Comparison of ENCODE assay signal across 26 cellular contexts in genomic region chr11:10274726-10275125, GRCh38.
"Had no signal": no experiment of that assay in that cellular context is flagged by ENCODE, and none has a peak within 500 bp of the region (broad histone marks: within the 10 kb centered on the region; RNA-seq: fewer than 3 reads in every experiment).

No MANE protein-coding gene starts in this region.

- H3K27me3 ChIP-seq: esophagus squamous epithelium, left lung, spleen, testis, transverse colon, uterus had no signal

- DNase-seq: activated CD4-positive, alpha-beta T cell treated with anti-CD3 and anti-CD28 coated beads for 1 hour; activated CD4-positive, alpha-beta T cell treated with anti-CD3 and anti-CD28 coated beads, Interleukin-2, amount 10 ng/mL, durations not matched to agents 7 days and 5 days; activated CD8-positive, alpha-beta T cell treated with anti-CD3 and anti-CD28 coated beads for 36 hours; activated naive CD4-positive, alpha-beta T cell; activated T-cell treated with anti-CD3 and anti-CD28 coated beads, Interleukin-2, amount 50 U/mL, for 4 hours; anterior cingulate cortex; dermis blood vessel endothelial cell; effector CD4-positive, alpha-beta T cell; esophagus squamous epithelium; left lung; lower lobe of right lung; mesendoderm; mucosa of descending colon; posterior cingulate gyrus; right cardiac atrium; spleen; stimulated activated naive CD8-positive, alpha-beta T cell treated with anti-CD3 and anti-CD28 coated beads, Interleukin-15, Interleukin-2, amounts not matched to agents 100 U/mL and 50 U/mL, for 24 hours; testis; transverse colon; uterus had no signal

- H3K4me3 Mint-ChIP-seq: activated CD4-positive, alpha-beta T cell treated with anti-CD3 and anti-CD28 coated beads, Interleukin-2, amount 10 ng/mL, durations not matched to agents 7 days and 5 days; activated CD8-positive, alpha-beta T cell treated with anti-CD3 and anti-CD28 coated beads for 36 hours; activated T-cell treated with anti-CD3 and anti-CD28 coated beads, Interleukin-2, amount 50 U/mL, for 4 hours; central memory CD8-positive, alpha-beta T cell; natural killer cell treated with Interleukin-12 subunit alpha and Interleukin-12 subunit beta and Interleukin-15 and Interleukin-18, amount 100 ng/mL, for 72 hours; T-helper 1 cell treated with Interleukin-12 subunit alpha and Interleukin-12 subunit beta and Interleukin-4 antibody, amounts not matched to agents 30 μg/mL and 1 μg/mL, for 36 hours; WTC11 had no signal

- H3K4me1 Mint-ChIP-seq: central memory CD8-positive, alpha-beta T cell had no signal

- H3K27ac Mint-ChIP-seq: activated CD4-positive, alpha-beta T cell treated with anti-CD3 and anti-CD28 coated beads, Interleukin-2, amount 10 ng/mL, durations not matched to agents 7 days and 5 days; activated CD8-positive, alpha-beta T cell treated with anti-CD3 and anti-CD28 coated beads for 36 hours; activated naive CD4-positive, alpha-beta T cell treated with anti-CD3 and anti-CD28 coated beads, Interleukin-2, amount 50 U/mL, for 72 hours; activated T-helper 2 cell treated with anti-CD3 and anti-CD28 coated beads, Interferon-gamma antibody, Interleukin-2, Interleukin-4, amounts not matched to agents 10 μg/mL and 5 μg/mL and 100 μg/mL, durations not matched to agents 14 hours and 24 hours and 36 hours; natural killer cell treated with Interleukin-12 subunit alpha and Interleukin-12 subunit beta and Interleukin-15 and Interleukin-18, amount 100 ng/mL, for 72 hours; T-helper 1 cell treated with Interleukin-12 subunit alpha and Interleukin-12 subunit beta and Interleukin-4 antibody, amounts not matched to agents 30 μg/mL and 1 μg/mL, for 36 hours had no signal

- H3K4me3 ChIP-seq: esophagus squamous epithelium, left lung, lower lobe of right lung, mucosa of descending colon, spleen, testis, transverse colon, uterus had no signal

- H3K27me3 Mint-ChIP-seq: activated CD4-positive, alpha-beta T cell treated with anti-CD3 and anti-CD28 coated beads, Interleukin-2, amount 10 ng/mL, durations not matched to agents 7 days and 5 days; activated CD8-positive, alpha-beta T cell treated with anti-CD3 and anti-CD28 coated beads for 36 hours; central memory CD8-positive, alpha-beta T cell; natural killer cell treated with Interleukin-12 subunit alpha and Interleukin-12 subunit beta and Interleukin-15 and Interleukin-18, amount 100 ng/mL, for 72 hours had no signal

- H3K36me3 Mint-ChIP-seq: activated naive CD4-positive, alpha-beta T cell treated with anti-CD3 and anti-CD28 coated beads, Interleukin-2, amount 50 U/mL, for 72 hours; natural killer cell treated with Interleukin-12 subunit alpha and Interleukin-12 subunit beta and Interleukin-15 and Interleukin-18, amount 100 ng/mL, for 72 hours; WTC11 had no signal

- H3K9me3 Mint-ChIP-seq: activated CD4-positive, alpha-beta T cell treated with anti-CD3 and anti-CD28 coated beads, Interleukin-2, amount 10 ng/mL, durations not matched to agents 7 days and 5 days; activated CD8-positive, alpha-beta T cell treated with anti-CD3 and anti-CD28 coated beads for 36 hours; activated naive CD4-positive, alpha-beta T cell treated with anti-CD3 and anti-CD28 coated beads, Interleukin-2, amount 50 U/mL, for 72 hours; activated T-cell treated with anti-CD3 and anti-CD28 coated beads, Interleukin-2, amount 50 U/mL, for 4 hours; activated T-helper 2 cell treated with anti-CD3 and anti-CD28 coated beads, Interferon-gamma antibody, Interleukin-2, Interleukin-4, amounts not matched to agents 10 μg/mL and 5 μg/mL and 100 μg/mL, durations not matched to agents 14 hours and 24 hours and 36 hours; central memory CD8-positive, alpha-beta T cell; natural killer cell treated with Interleukin-12 subunit alpha and Interleukin-12 subunit beta and Interleukin-15 and Interleukin-18, amount 100 ng/mL, for 72 hours; T-helper 1 cell treated with Interleukin-12 subunit alpha and Interleukin-12 subunit beta and Interleukin-4 antibody, amounts not matched to agents 30 μg/mL and 1 μg/mL, for 36 hours; WTC11 had no signal

- H3K4me1 ChIP-seq: lower lobe of right lung, testis, uterus had no signal

- H3K9me3 ChIP-seq: esophagus squamous epithelium, left lung, lower lobe of right lung, mucosa of descending colon, spleen, testis, transverse colon, uterus had no signal

- H3K36me3 ChIP-seq: esophagus squamous epithelium, left lung, lower lobe of right lung, spleen, transverse colon, uterus had no signal

- H3K27ac ChIP-seq: esophagus squamous epithelium, left lung, lower lobe of right lung, spleen, testis, transverse colon had no signal
